Comparison of ENCODE assay signal across 8 cellular contexts in the genomic region with DNA sequence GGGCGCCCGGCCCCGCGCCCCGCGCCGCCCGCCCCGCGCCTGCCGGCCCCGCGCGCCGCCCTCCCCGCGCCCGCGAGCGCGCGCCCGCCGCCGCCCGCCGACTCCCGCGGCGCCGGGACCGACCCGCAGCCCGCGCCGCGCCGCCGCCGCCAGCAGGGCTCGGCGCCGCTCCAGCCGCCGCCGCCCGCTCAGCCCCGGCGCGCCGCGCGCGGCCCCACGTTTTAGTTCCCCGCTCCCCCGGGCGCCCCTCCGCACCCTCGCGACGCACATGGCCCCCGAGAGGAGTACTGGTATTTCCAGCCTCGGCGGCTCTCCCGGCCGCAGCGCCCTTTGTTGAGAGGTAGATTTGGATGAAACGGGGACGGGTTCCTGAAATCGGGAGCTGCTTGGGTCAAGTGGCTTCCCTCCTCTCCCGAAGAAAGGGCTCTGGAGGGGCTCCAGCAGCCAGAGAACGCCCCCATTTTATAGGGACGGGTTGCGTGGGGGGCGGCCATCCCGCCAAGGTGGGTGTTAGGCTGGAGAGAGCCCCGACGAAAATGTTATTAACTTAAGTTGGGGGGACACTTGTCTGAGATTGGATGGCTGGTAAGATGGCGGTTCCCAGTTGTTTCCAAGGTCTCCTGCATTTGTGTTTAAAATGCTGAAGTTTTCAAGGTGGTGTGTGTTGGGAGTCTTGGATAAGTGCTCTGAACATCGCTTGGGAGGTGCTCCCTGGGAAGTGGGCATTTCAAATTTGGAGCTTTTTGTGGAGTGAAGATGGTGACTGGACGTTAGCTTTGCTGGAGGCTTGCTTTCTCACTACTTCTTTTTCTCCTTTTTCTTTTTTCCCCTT. TPM values are rescaled to one million over a fixed set of nuclear protein-coding genes. Genes with fewer than 3 reads are reported as not detected.
A peak's percentile ranks its signal among the peaks of the same experiment; 100 is the strongest.
DNase-seq lines count a peak whose midpoint lies in the region; ATAC-seq and TF ChIP-seq lines count a peak whose summit lies in the region.

No MANE protein-coding gene starts in this region.

- peak overlapping the region; percentile 56 to 89 (median 79) for H3K4me2 ChIP-seq in BLaER1 treated with 17β-estradiol and CSF1 and Interleukin-3, amounts not matched to agents 10 nM and 100 nM

- peaks cover 0 to 11% (median 0%) of the 10 kb centered on the region in 11 experiments; a peak in 4 of 22 replicates for H3K36me3 ChIP-seq in BLaER1 treated with 17β-estradiol and CSF1 and Interleukin-3, amounts not matched to agents 10 nM and 100 nM
- H3K36me3 ChIP-seq in heart left ventricle, result peaks cover 0 to 9% (median 7%) of the 10 kb centered on the region in 9 donors

- intact Hi-C loops in heart left ventricle (cut with DNase I) (loop anchor here in 8 of 10 donors (2.0 to 10.0 kb wide), 10 partner anchors 19 to 797 kb away; partner anchors contain the start of genes DNAJC1 (in 3 of the 8), MLLT10 (in 1 of the 8), PIP4K2A (in 1 of the 8) and SKIDA1 (in 1 of the 8)), posterior vena cava (cut with DNase I) (no loop called here)

- peaks cover 92 to 99% (median 96%) of the 10 kb centered on the region in 11 experiments for H3K27me3 ChIP-seq in BLaER1 treated with 17β-estradiol and CSF1 and Interleukin-3, amounts not matched to agents 10 nM and 100 nM
- H3K27me3 ChIP-seq in heart left ventricle, result peaks cover 0 to 29% (median 0%) of the 10 kb centered on the region in 9 donors

- peak; percentile 23 for DNase-seq in HT-29 (ENCODE audit: low spot score)
- DNase-seq in activated gamma-delta T cell treated with Interleukin-2 at 50 U/mL for 16 hours, result peak; percentile 21
- DNase-seq in heart left ventricle, result peak in 2 of 5 donors; percentile 52 to 70
- DNase-seq in posterior vena cava (ENCODE audit: low spot score), result peak; percentile 83
- no peak for DNase-seq in GF-D8 (lab: John Stamatoyannopoulos, UW)

- WGBS in heart left ventricle, 4 donors, result 2 to 6% (median 4%) methylated on average over 14 to 82 of the region's 82 CpGs

- no peak for TF ChIP-seq POLR2A in heart left ventricle (IDR thresholded peaks at IDR 0.05)

- TF ChIP-seq CTCF in heart left ventricle (IDR thresholded peaks at IDR 0.05), result no peak

- no peak for ATAC-seq in heart left ventricle
- ATAC-seq in GM19452 (IDR thresholded peaks at IDR 0.05; ENCODE audit: unreplicated experiment), result no peak
- ATAC-seq in HG02840 (IDR thresholded peaks at IDR 0.05; ENCODE audit: low FRiP score, unreplicated experiment), result no peak

- H3K9ac ChIP-seq in BLaER1 treated with 17β-estradiol and CSF1 and Interleukin-3, amounts not matched to agents 10 nM and 100 nM, result peak overlapping the region; percentile 83 to 95 (median 92)

- H3K9me3 ChIP-seq in BLaER1 treated with 17β-estradiol and CSF1 and Interleukin-3, amounts not matched to agents 10 nM and 100 nM (replicated peaks in 1 of 11), result no peaks in the 10 kb centered on the region
- no peaks in the 10 kb centered on the region for H3K9me3 ChIP-seq in heart left ventricle

- H3K27ac ChIP-seq in BLaER1 treated with 17β-estradiol and CSF1 and Interleukin-3, amounts not matched to agents 10 nM and 100 nM, result peak overlapping the region; percentile 79 to 94 (median 92); a peak in 21 of 22 replicates
- peak overlapping the region in 7 of 12 donors; percentile 27 to 94 (median 45) for H3K27ac ChIP-seq in heart left ventricle

- H3K4me3 ChIP-seq in BLaER1 treated with 17β-estradiol and CSF1 and Interleukin-3, amounts not matched to agents 10 nM and 100 nM, result peak overlapping the region; percentile 64 to 79 (median 76)
- peak overlapping the region; percentile 50 to 97 (median 88) for H3K4me3 ChIP-seq in heart left ventricle

- H4K20me1 ChIP-seq in BLaER1 treated with 17β-estradiol and CSF1 and Interleukin-3, amounts not matched to agents 10 nM and 100 nM, result peaks cover 0 to 63% (median 37%) of the 10 kb centered on the region in 11 experiments; a peak in 18 of 22 replicates

- H3K4me1 ChIP-seq in BLaER1 treated with 17β-estradiol and CSF1 and Interleukin-3, amounts not matched to agents 10 nM and 100 nM, result peaks cover 0 to 24% (median 0%) of the 10 kb centered on the region in 10 experiments; a peak in 6 of 20 replicates
- H3K4me1 ChIP-seq in heart left ventricle, result peaks cover 0 to 68% (median 52%) of the 10 kb centered on the region in 12 donors

RNA-seq across cellular contexts. Expression of gene BMI1, which starts 1.1 kb away (rescaled TPM):
- total RNA-seq in HT-29 (2014; rRNA removed; shearing (Covaris generic)), result 17.6 and 19.5 TPM in 2 replicates
- total RNA-seq in heart left ventricle (10 to 100 TPM; 27.2 to 48.5 (median 31.1) TPM), posterior vena cava (10 to 100 TPM; 56.5 to 71.7 TPM)
- 10 to 100 TPM; 10.6 to 35.4 TPM for polyA plus RNA-seq in heart left ventricle

RNA-seq across cellular contexts. Expression of gene COMMD3, which starts 5.9 kb away (rescaled TPM):
- total RNA-seq in HT-29 (2014; rRNA removed; shearing (Covaris generic)), result 12.4 and 13.4 TPM in 2 replicates
- 10 to 100 TPM; 44.4 to 88.3 (median 74.1) TPM for total RNA-seq in heart left ventricle
- 10 to 100 TPM; 64.4 to 88.5 TPM for polyA plus RNA-seq in heart left ventricle
- 10 to 100 TPM; 52.6 to 57.6 TPM for total RNA-seq in posterior vena cava

RNA-seq across cellular contexts. Expression of gene SPAG6, which starts 23.2 kb away (rescaled TPM):
- not detected in 2 replicates for total RNA-seq in HT-29 (2014; rRNA removed; shearing (Covaris generic))
- under 1 TPM in 1 of 9 donors, not detected in 8; 0.42 TPM for total RNA-seq in heart left ventricle
- polyA plus RNA-seq in heart left ventricle, result not detected
- not detected for total RNA-seq in posterior vena cava

Comparison
In these comparisons a context has a peak if more than half of its experiments do, and no peak if none do; other contexts are left out.
1. intact Hi-C loops: an anchor here in heart left ventricle (2.0 to 10.0 kb wide); none called in posterior vena cava.